In the genomic region with DNA sequence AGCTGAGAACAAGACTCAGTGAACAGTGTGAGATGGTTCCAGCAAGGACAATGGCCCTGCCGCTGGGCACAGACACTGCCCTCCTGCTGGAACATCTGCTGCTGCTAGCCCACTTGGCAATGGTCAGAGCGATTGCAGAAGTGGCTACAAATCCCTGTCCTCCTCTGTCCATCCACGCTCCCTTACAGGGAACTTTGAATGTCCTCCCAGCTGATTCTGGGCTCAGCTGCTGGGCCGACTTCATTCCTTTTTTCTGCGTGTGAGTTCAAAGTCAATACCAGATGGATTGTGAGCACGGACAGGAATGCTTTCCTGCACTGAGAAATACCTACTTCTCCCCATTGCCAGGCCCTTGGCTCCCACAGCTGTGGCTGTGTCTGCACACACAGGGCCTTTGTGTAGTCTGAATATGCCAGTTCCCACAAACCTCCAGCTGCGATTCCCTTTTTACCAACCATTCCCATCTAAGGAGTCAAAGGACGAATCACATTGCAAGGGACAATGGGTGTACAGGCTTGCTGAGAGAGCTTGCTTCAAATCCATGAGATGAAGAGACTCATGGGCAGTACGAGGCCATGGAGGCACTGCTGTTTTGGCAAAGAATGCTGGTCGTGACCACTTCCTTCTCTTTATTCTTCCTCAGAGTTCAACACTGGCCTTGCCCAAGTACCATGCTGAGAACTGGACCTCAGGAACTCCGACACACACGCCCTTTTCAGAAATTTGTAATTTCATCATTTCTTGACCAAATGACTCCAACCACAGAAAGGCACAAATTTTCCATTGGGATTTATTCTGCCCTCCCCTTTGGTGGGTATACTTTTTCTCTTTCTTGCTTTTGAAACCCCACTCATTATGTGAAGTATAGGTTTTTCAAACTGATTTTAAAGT, we compare ENCODE assay signal across 1 cellular context.
TF ChIP-seq lines count a peak whose summit lies in the region.

No MANE protein-coding gene starts in this region.

TF ChIP-seq in IMR-90, 13 proteins besides CTCF, POLR2A, EP300 and RAD21:
- TF ChIP-seq MAFK (IDR thresholded peaks at IDR 0.05; ENCODE audit: low read depth, low read length) = no peak
- no peak for TF ChIP-seq MXI1 (IDR thresholded peaks at IDR 0.05; ENCODE audit: borderline replicate concordance, low read depth, low read length)
- TF ChIP-seq BHLHE40 (IDR thresholded peaks at IDR 0.05; ENCODE audit: low read depth, low read length) = no peak
- no peak for TF ChIP-seq NFE2L2 (IDR thresholded peaks at IDR 0.05; ENCODE audit: low read depth, low read length)
- no peak for TF ChIP-seq RFX5 (IDR thresholded peaks at IDR 0.05; ENCODE audit: low read depth, low read length)
- TF ChIP-seq CHD1 (IDR thresholded peaks at IDR 0.05; ENCODE audit: low read depth, low read length) = no peak
- TF ChIP-seq RCOR1 (IDR thresholded peaks at IDR 0.05; ENCODE audit: insufficient replicate concordance, low read length) = no peak
- no peak for TF ChIP-seq FOS (IDR thresholded peaks at IDR 0.05; ENCODE audit: low read depth, low read length)
- TF ChIP-seq SMC3 (IDR thresholded peaks at IDR 0.05; ENCODE audit: low read depth, low read length) = no peak
- TF ChIP-seq, protein P1, sequence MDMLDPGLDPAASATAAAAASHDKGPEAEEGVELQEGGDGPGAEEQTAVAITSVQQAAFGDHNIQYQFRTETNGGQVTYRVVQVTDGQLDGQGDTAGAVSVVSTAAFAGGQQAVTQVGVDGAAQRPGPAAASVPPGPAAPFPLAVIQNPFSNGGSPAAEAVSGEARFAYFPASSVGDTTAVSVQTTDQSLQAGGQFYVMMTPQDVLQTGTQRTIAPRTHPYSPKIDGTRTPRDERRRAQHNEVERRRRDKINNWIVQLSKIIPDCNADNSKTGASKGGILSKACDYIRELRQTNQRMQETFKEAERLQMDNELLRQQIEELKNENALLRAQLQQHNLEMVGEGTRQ (IDR thresholded peaks at IDR 0.05; ENCODE audit: low read depth, low read length) = no peak
- no peak for TF ChIP-seq CEBPB (IDR thresholded peaks at IDR 0.05; ENCODE audit: low read depth, low read length)
- no peak for TF ChIP-seq ELK1 (IDR thresholded peaks at IDR 0.05; ENCODE audit: borderline replicate concordance, low read depth, low read length)
- TF ChIP-seq MAZ (IDR thresholded peaks at IDR 0.05; ENCODE audit: borderline replicate concordance, low read depth, low read length) = no peak
